In genomic region chrX:112645774-112646173, GRCh38 we compare ENCODE assay signal across 17 cellular contexts. TPM values are rescaled to one million over a fixed set of nuclear protein-coding genes. Genes with fewer than 3 reads are reported as not detected.
A peak's percentile ranks its signal among the peaks of the same experiment; 100 is the strongest.
DNase-seq lines count a peak whose midpoint lies in the region; ATAC-seq lines count a peak whose summit lies in the region.
"Had no signal": no experiment of that assay in that cellular context is flagged by ENCODE, and none has a peak within 500 bp of the region (broad histone marks: within the 10 kb centered on the region; RNA-seq: fewer than 3 reads in every experiment).

No MANE protein-coding gene starts in this region.

- peaks cover 3% of the 10 kb centered on the region for H3K4me1 Mint-ChIP-seq in activated T-helper 17 cell treated with anti-CD3 and anti-CD28 coated beads, Interleukin-2, amount 50 U/mL, for 72 hours
- H3K4me1 Mint-ChIP-seq: CD14-positive monocyte had no signal

- H3K27me3 Mint-ChIP-seq in activated T-helper 17 cell treated with anti-CD3 and anti-CD28 coated beads, Interleukin-2, amount 50 U/mL, for 72 hours = no peaks in the 10 kb centered on the region

- DNase-seq in HPDE6-E6E7 (ENCODE audit: extremely low spot score) (no peak), posterior cingulate gyrus (no peak), SKM-1 treated with dmso at 0.1 percent for 144 hours (lab: John Stamatoyannopoulos, UW; ENCODE audit: unreplicated experiment) (no peak), GM03348 (ENCODE audit: low spot score) (no peak)
- DNase-seq: activated CD8-positive, alpha-beta memory T cell treated with anti-CD3 and anti-CD28 coated beads, Interleukin-2, amount 50 U/mL, for 4 hours; GF-D8; KBM-7; mesenchymal stem cell; NCI-H2081 had no signal

- no peaks in the 10 kb centered on the region for H3K36me3 Mint-ChIP-seq in activated T-helper 17 cell treated with anti-CD3 and anti-CD28 coated beads, Interleukin-2, amount 50 U/mL, for 72 hours (ENCODE audit: low read depth)
- H3K36me3 Mint-ChIP-seq: CD14-positive monocyte had no signal

- peak overlapping the region; percentile 82 for H3K27ac Mint-ChIP-seq in activated T-helper 17 cell treated with anti-CD3 and anti-CD28 coated beads, Interleukin-2, amount 50 U/mL, for 72 hours
- H3K27ac Mint-ChIP-seq: CD14-positive monocyte; T-helper 1 cell treated with Interleukin-12 subunit alpha and Interleukin-12 subunit beta and Interleukin-4 antibody, amounts not matched to agents 30 μg/mL and 1 μg/mL, for 36 hours had no signal

- intact Hi-C loops in posterior cingulate gyrus (cut with DNase I) = loop anchor here (10.0 kb wide), 1 partner anchor 601 kb away; no protein-coding TSS in a partner anchor

- H3K9me3 Mint-ChIP-seq in activated T-helper 17 cell treated with anti-CD3 and anti-CD28 coated beads, Interleukin-2, amount 50 U/mL, for 72 hours = peaks cover 3% of the 10 kb centered on the region
- H3K9me3 Mint-ChIP-seq: T-helper 1 cell treated with Interleukin-12 subunit alpha and Interleukin-12 subunit beta and Interleukin-4 antibody, amounts not matched to agents 30 μg/mL and 1 μg/mL, for 36 hours had no signal

- ATAC-seq in GM18870 (IDR thresholded peaks at IDR 0.05; ENCODE audit: unreplicated experiment) (peak; percentile 52), GM21360 (IDR thresholded peaks at IDR 0.05; ENCODE audit: unreplicated experiment) (peak; percentile 43), HG02943 (IDR thresholded peaks at IDR 0.05; ENCODE audit: low read depth, unreplicated experiment) (peak; percentile 46)
- ATAC-seq in activated T-helper 17 cell treated with anti-CD3 and anti-CD28 coated beads, Interleukin-2, amount 50 U/mL, for 72 hours (replicated peaks) = peak; percentile 54

- H3K4me3 Mint-ChIP-seq in activated T-helper 17 cell treated with anti-CD3 and anti-CD28 coated beads, Interleukin-2, amount 50 U/mL, for 72 hours = peak overlapping the region; percentile 36
- H3K4me3 Mint-ChIP-seq: CD14-positive monocyte; T-helper 1 cell treated with Interleukin-12 subunit alpha and Interleukin-12 subunit beta and Interleukin-4 antibody, amounts not matched to agents 30 μg/mL and 1 μg/mL, for 36 hours had no signal

RNA-seq across cellular contexts. Expression of gene LHFPL1, which starts 34.0 kb away (rescaled TPM):
- under 1 TPM in 1 of 2 donors, not detected in 1; 0.45 TPM for total RNA-seq in activated T-helper 17 cell treated with anti-CD3 and anti-CD28 coated beads, Interleukin-2, amount 50 U/mL, for 72 hours
- total RNA-seq: bronchial epithelial cell, renal cortical epithelial cell had no signal
